In the genomic region with DNA sequence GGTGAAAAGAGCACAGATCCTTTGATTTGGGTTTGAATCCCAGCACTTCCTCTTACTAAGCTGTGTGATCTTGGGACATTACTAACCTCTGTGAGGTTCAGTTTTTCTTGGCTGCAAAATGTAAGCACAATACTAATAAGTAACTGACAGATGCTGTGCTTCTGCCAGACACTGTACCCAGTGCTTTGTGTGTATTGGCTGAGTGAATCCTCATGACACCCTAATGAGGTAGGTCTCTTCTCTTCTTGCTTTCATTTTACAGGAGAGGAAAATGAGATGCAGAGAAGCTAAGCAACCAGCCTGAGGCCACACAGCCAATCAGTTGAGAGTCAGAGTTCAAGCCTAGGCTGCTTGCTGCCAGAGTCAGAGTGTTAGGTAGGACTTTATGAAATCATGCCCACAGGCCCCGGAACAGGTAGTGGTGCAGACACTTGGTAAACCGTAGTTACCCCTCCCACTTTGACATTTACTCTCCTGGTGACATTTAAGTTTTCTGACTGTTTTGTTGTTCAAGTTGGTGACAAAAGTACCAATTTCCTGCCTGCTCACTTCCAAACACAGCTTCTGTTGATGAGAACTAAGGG, we compare ENCODE assay signal across 8 cellular contexts. TPM values are rescaled to one million over a fixed set of nuclear protein-coding genes. Genes with fewer than 3 reads are reported as not detected.
A peak's percentile ranks its signal among the peaks of the same experiment; 100 is the strongest.
DNase-seq lines count a peak whose midpoint lies in the region; ATAC-seq, FAIRE-seq and TF ChIP-seq lines count a peak whose summit lies in the region.

No MANE protein-coding gene starts in this region.

- peaks cover 86% of the 10 kb centered on the region for H3K79me2 ChIP-seq in astrocyte (ENCODE audit: insufficient read depth, low read length)

- DNase-seq in astrocyte (ENCODE audit: low read depth) = peak; percentile 83
- DNase-seq in naive thymus-derived CD4-positive, alpha-beta T cell = peak; percentile 36 to 96 (median 94)
- no peak for DNase-seq in NCI-H524 treated with DMSO at 0.1 percent for 48 hours (lab: John Stamatoyannopoulos, UW)
- no peak for DNase-seq in NCI-H1417 treated with DMSO at 0.1 percent for 48 hours (lab: John Stamatoyannopoulos, UW)
- no peak for DNase-seq in SW 1271 (lab: John Stamatoyannopoulos, UW)

- H3K27ac Mint-ChIP-seq in astrocyte (ENCODE audit: unreplicated experiment) = no peak overlapping the region
- H3K27ac Mint-ChIP-seq in naive thymus-derived CD4-positive, alpha-beta T cell = peak overlapping the region; percentile 94 to 98 (median 97)

- H3K4me1 Mint-ChIP-seq in astrocyte (ENCODE audit: low read depth, unreplicated experiment) = peaks cover 28% of the 10 kb centered on the region
- H3K4me1 Mint-ChIP-seq in naive thymus-derived CD4-positive, alpha-beta T cell = peaks cover 55 to 95% (median 86%) of the 10 kb centered on the region in 7 donors

- no peaks in the 10 kb centered on the region for H3K9me3 Mint-ChIP-seq in astrocyte (ENCODE audit: unreplicated experiment)
- peaks cover 0 to 2% (median 0%) of the 10 kb centered on the region in 11 donors for H3K9me3 Mint-ChIP-seq in naive thymus-derived CD4-positive, alpha-beta T cell

- peaks cover 23% of the 10 kb centered on the region for H3K4me1 ChIP-seq in astrocyte (ENCODE audit: insufficient read depth, low read length)
- H3K4me1 ChIP-seq in naive thymus-derived CD4-positive, alpha-beta T cell (ENCODE audit: control insufficient read depth in 2 of 2, insufficient read depth in 2 of 2, low read length in 2 of 2) = peaks cover 77 to 81% of the 10 kb centered on the region in 2 donors

- H3K27me3 Mint-ChIP-seq in astrocyte (ENCODE audit: low read depth, unreplicated experiment) = no peaks in the 10 kb centered on the region
- no peaks in the 10 kb centered on the region for H3K27me3 Mint-ChIP-seq in naive thymus-derived CD4-positive, alpha-beta T cell

- no peaks in the 10 kb centered on the region for H3K27me3 ChIP-seq in astrocyte (ENCODE audit: insufficient read depth, low read length)
- H3K27me3 ChIP-seq in naive thymus-derived CD4-positive, alpha-beta T cell (ENCODE audit: control insufficient read depth in 2 of 2, insufficient read depth in 2 of 2, low read length in 2 of 2) = no peaks in the 10 kb centered on the region

- ATAC-seq in GM18520 (IDR thresholded peaks at IDR 0.05; ENCODE audit: unreplicated experiment) (peak; percentile 76), HG02938 (IDR thresholded peaks at IDR 0.05; ENCODE audit: unreplicated experiment) (peak; percentile 81), SK-N-SH treated with all-trans-retinoic acid at 6 μM for 48 hours (peak; percentile 66)
- ATAC-seq in naive thymus-derived CD4-positive, alpha-beta T cell = peak; percentile 97

- H3K4me3 Mint-ChIP-seq in astrocyte (ENCODE audit: unreplicated experiment) = no peak overlapping the region
- peak overlapping the region; percentile 63 to 91 (median 78) for H3K4me3 Mint-ChIP-seq in naive thymus-derived CD4-positive, alpha-beta T cell

- intact Hi-C loops in naive thymus-derived CD4-positive, alpha-beta T cell (cut with micrococcal nuclease) = loop anchor here (1.0 to 5.0 kb wide), 13 partner anchors 10 to 234 kb away; partner anchors contain the start of genes FNBP4 (in 1 of the 2) and NUP160 (in 1 of the 2)

- H2AFZ ChIP-seq in astrocyte (ENCODE audit: low read depth, low read length) = no peak overlapping the region

- no peak overlapping the region for H3K27ac ChIP-seq in astrocyte (ENCODE audit: low read depth, low read length)
- peak overlapping the region; percentile 71 for H3K27ac ChIP-seq in naive thymus-derived CD4-positive, alpha-beta T cell (ENCODE audit: low read depth, low read length)

- H3K9me3 ChIP-seq in astrocyte (ENCODE audit: insufficient read depth, low read depth, low read length) = no peaks in the 10 kb centered on the region
- H3K9me3 ChIP-seq in naive thymus-derived CD4-positive, alpha-beta T cell (ENCODE audit: control insufficient read depth in 2 of 3, low read length in 3 of 3) = no peaks in the 10 kb centered on the region

- peaks cover 73% of the 10 kb centered on the region for H4K20me1 ChIP-seq in astrocyte (ENCODE audit: insufficient read depth, low read length)

- H3K36me3 Mint-ChIP-seq in astrocyte (ENCODE audit: low read depth, unreplicated experiment) = peaks cover 1% of the 10 kb centered on the region
- H3K36me3 Mint-ChIP-seq in naive thymus-derived CD4-positive, alpha-beta T cell = peaks cover 0 to 24% (median 0%) of the 10 kb centered on the region in 5 donors

- no peak for FAIRE-seq in astrocyte (lab: Jason Lieb, UNC)

- H3K4me3 ChIP-seq in astrocyte (ENCODE audit: insufficient read depth, low read depth, low read length) = no peak overlapping the region
- H3K4me3 ChIP-seq in naive thymus-derived CD4-positive, alpha-beta T cell (ENCODE audit: low read length) = peak overlapping the region; percentile 23

- CTCF ChIA-PET in naive thymus-derived CD4-positive, alpha-beta T cell (lab: Charles Lee) = interaction anchor here (0.6 to 3.5 kb wide), 8 partner anchors 16 to 108 kb away, joined by 3 to 24 read pairs (median 4); no protein-coding TSS in a partner anchor

- no peak overlapping the region for H3K4me2 ChIP-seq in astrocyte (ENCODE audit: low read length)

- no peak for TF ChIP-seq CTCF in astrocyte (IDR thresholded peaks at IDR 0.05; ENCODE audit: insufficient read depth, low read depth, low read length)

- POLR2A ChIA-PET in naive thymus-derived CD4-positive, alpha-beta T cell (lab: Charles Lee) = interaction anchor here (0.6 to 8.6 kb wide), 21 partner anchors 9 to 108 kb away, joined by 3 to 129 read pairs (median 4); no protein-coding TSS in a partner anchor

- H3K36me3 ChIP-seq in astrocyte (ENCODE audit: insufficient read depth, low read length) = no peaks in the 10 kb centered on the region
- no peaks in the 10 kb centered on the region for H3K36me3 ChIP-seq in naive thymus-derived CD4-positive, alpha-beta T cell (ENCODE audit: control insufficient read depth in 2 of 3, insufficient read depth in 3 of 3, low read length in 3 of 3)

- H3K9ac ChIP-seq in astrocyte (ENCODE audit: low read length) = no peak overlapping the region

TF ChIP-seq in SK-N-SH treated with all-trans-retinoic acid at 6 μM for 48 hours, 23 proteins besides CTCF, POLR2A, EP300 and RAD21 (continues in another document):
- TF ChIP-seq ZNF70 (CRISPR knock-in tag; IDR thresholded peaks at IDR 0.05) = no peak
- TF ChIP-seq, protein P1, sequence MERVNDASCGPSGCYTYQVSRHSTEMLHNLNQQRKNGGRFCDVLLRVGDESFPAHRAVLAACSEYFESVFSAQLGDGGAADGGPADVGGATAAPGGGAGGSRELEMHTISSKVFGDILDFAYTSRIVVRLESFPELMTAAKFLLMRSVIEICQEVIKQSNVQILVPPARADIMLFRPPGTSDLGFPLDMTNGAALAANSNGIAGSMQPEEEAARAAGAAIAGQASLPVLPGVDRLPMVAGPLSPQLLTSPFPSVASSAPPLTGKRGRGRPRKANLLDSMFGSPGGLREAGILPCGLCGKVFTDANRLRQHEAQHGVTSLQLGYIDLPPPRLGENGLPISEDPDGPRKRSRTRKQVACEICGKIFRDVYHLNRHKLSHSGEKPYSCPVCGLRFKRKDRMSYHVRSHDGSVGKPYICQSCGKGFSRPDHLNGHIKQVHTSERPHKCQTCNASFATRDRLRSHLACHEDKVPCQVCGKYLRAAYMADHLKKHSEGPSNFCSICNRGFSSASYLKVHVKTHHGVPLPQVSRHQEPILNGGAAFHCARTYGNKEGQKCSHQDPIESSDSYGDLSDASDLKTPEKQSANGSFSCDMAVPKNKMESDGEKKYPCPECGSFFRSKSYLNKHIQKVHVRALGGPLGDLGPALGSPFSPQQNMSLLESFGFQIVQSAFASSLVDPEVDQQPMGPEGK (CRISPR knock-in tag; IDR thresholded peaks at IDR 0.05; ENCODE audit: borderline replicate concordance) = no peak
- no peak for TF ChIP-seq ESRRG (CRISPR knock-in tag; IDR thresholded peaks at IDR 0.05)
- no peak for TF ChIP-seq RARB (CRISPR knock-in tag; IDR thresholded peaks at IDR 0.05)
- TF ChIP-seq GLIS3 (CRISPR knock-in tag; IDR thresholded peaks at IDR 0.05) = no peak
- no peak for TF ChIP-seq POU6F1 (CRISPR knock-in tag; IDR thresholded peaks at IDR 0.05; ENCODE audit: borderline replicate concordance, low read depth)
- no peak for TF ChIP-seq TOX (CRISPR knock-in tag; IDR thresholded peaks at IDR 0.05; ENCODE audit: borderline replicate concordance)
- no peak for TF ChIP-seq ISL1 (CRISPR knock-in tag; IDR thresholded peaks at IDR 0.05)
- no peak for TF ChIP-seq ZNF8 (CRISPR knock-in tag; IDR thresholded peaks at IDR 0.05)

RNA-seq across cellular contexts. Expression of gene PTPRJ, which starts 21.2 kb away (rescaled TPM):
- 17.4 and 22.9 TPM in 2 replicates for total RNA-seq in astrocyte
- 10 to 100 TPM; 31.8 to 82.3 (median 53.9) TPM for total RNA-seq in naive thymus-derived CD4-positive, alpha-beta T cell
- 10 to 100 TPM in 1 of 2 donors, 1 to 10 TPM in 1; 7.0 to 11.8 TPM for polyA plus RNA-seq in naive thymus-derived CD4-positive, alpha-beta T cell

Comparison
In these comparisons a context has a peak if more than half of its experiments do, and no peak if none do; other contexts are left out.
1. DNase-seq: peak in astrocyte (single experiment) and naive thymus-derived CD4-positive, alpha-beta T cell (9 of 9); none in NCI-H524 treated with DMSO at 0.1 percent for 48 hours (single experiment), NCI-H1417 treated with DMSO at 0.1 percent for 48 hours (single experiment) and SW 1271 (0 of 2).
2. Peak in every context shown above with its lines, with median percentiles within 50 percentile points of each other: ATAC-seq.